In genomic region chr15:85394552-85395333, GRCh38 we compare ENCODE assay signal across 2 cellular contexts.
TF ChIP-seq lines count a peak whose summit lies in the region.

No MANE protein-coding gene starts in this region.

TF ChIP-seq in IMR-90, 13 proteins besides CTCF, POLR2A, EP300 and RAD21:
- TF ChIP-seq RCOR1 (IDR thresholded peaks at IDR 0.05; ENCODE audit: insufficient replicate concordance, low read length) (no peak), NFE2L2 (IDR thresholded peaks at IDR 0.05; ENCODE audit: low read depth, low read length) (0 out of 2 replicates have a peak, but pooled peaks have one; percentile 40), MAFK (IDR thresholded peaks at IDR 0.05; ENCODE audit: low read depth, low read length) (peak; percentile 31; the same call in 1 of the 2 replicates), MAZ (IDR thresholded peaks at IDR 0.05; ENCODE audit: borderline replicate concordance, low read depth, low read length) (no peak), BHLHE40 (IDR thresholded peaks at IDR 0.05; ENCODE audit: low read depth, low read length) (no peak), RFX5 (IDR thresholded peaks at IDR 0.05; ENCODE audit: low read depth, low read length) (no peak), CEBPB (IDR thresholded peaks at IDR 0.05; ENCODE audit: low read depth, low read length) (no peak), USF2 (IDR thresholded peaks at IDR 0.05; ENCODE audit: low read depth, low read length) (no peak), SMC3 (IDR thresholded peaks at IDR 0.05; ENCODE audit: low read depth, low read length) (no peak), MXI1 (IDR thresholded peaks at IDR 0.05; ENCODE audit: borderline replicate concordance, low read depth, low read length) (no peak), FOS (IDR thresholded peaks at IDR 0.05; ENCODE audit: low read depth, low read length) (no peak), CHD1 (IDR thresholded peaks at IDR 0.05; ENCODE audit: low read depth, low read length) (no peak)
- TF ChIP-seq, protein P1, sequence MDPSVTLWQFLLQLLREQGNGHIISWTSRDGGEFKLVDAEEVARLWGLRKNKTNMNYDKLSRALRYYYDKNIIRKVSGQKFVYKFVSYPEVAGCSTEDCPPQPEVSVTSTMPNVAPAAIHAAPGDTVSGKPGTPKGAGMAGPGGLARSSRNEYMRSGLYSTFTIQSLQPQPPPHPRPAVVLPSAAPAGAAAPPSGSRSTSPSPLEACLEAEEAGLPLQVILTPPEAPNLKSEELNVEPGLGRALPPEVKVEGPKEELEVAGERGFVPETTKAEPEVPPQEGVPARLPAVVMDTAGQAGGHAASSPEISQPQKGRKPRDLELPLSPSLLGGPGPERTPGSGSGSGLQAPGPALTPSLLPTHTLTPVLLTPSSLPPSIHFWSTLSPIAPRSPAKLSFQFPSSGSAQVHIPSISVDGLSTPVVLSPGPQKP (IDR thresholded peaks at IDR 0.05; ENCODE audit: borderline replicate concordance, low read depth, low read length), result no peak

TF ChIP-seq in SK-N-SH treated with all-trans-retinoic acid at 6 μM for 48 hours, 23 proteins besides CTCF, POLR2A, EP300 and RAD21:
- TF ChIP-seq ISL1 (CRISPR knock-in tag; IDR thresholded peaks at IDR 0.05), result peak; percentile 56
- TF ChIP-seq, protein P2, sequence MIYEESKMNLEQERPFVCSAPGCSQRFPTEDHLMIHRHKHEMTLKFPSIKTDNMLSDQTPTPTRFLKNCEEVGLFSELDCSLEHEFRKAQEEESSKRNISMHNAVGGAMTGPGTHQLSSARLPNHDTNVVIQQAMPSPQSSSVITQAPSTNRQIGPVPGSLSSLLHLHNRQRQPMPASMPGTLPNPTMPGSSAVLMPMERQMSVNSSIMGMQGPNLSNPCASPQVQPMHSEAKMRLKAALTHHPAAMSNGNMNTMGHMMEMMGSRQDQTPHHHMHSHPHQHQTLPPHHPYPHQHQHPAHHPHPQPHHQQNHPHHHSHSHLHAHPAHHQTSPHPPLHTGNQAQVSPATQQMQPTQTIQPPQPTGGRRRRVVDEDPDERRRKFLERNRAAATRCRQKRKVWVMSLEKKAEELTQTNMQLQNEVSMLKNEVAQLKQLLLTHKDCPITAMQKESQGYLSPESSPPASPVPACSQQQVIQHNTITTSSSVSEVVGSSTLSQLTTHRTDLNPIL (CRISPR knock-in tag; IDR thresholded peaks at IDR 0.05; ENCODE audit: low read depth), result no peak
